ENCODE assay signal across 24 cellular contexts in genomic region chrX:8955521-8955920, GRCh38.
A peak's percentile ranks its signal among the peaks of the same experiment; 100 is the strongest.
DNase-seq lines count a peak whose midpoint lies in the region; ATAC-seq, FAIRE-seq and TF ChIP-seq lines count a peak whose summit lies in the region.
"Had no signal": no experiment of that assay in that cellular context is flagged by ENCODE, and none has a peak within 500 bp of the region (broad histone marks: within the 10 kb centered on the region; RNA-seq: fewer than 3 reads in every experiment).

No MANE protein-coding gene starts in this region.

- WGBS in spleen, 5 donors = 80 to 91% (median 85%) methylated on average over 7 of the region's 7 CpGs

- DNase-seq in GM04503 (ENCODE audit: low read depth) (peak; percentile 20), bronchial epithelial cell (ENCODE audit: low read depth) (no peak), kidney (peak; percentile 33), dedifferentiated amniotic fluid mesenchymal stem cell (ENCODE audit: extremely low spot score) (no peak), spleen (no peak)
- DNase-seq: ACHN; Calu3; CD8-positive, alpha-beta memory T cell; DMS53; EL; GM23248; Karpas-422; NCI-H1694; NCI-H2081; NCI-H2171; NCI-H524 treated with DMSO at 0.1 percent for 48 hours; NCI-H82 had no signal

- H3K27ac ChIP-seq in kidney (ENCODE audit: low read depth in 2 of 2, low read length in 2 of 2) (no peak overlapping the region), spleen (no peak overlapping the region)
- H3K27ac ChIP-seq: C4-2B, GM23248, SJSA1 had no signal

- H3K9me3 ChIP-seq in kidney (ENCODE audit: control insufficient read depth in 1 of 2, low read length in 2 of 2) = no peaks in the 10 kb centered on the region
- H3K9me3 ChIP-seq in spleen = no peaks in the 10 kb centered on the region
- H3K9me3 ChIP-seq: HAP-1, SJSA1 had no signal

- no peaks in the 10 kb centered on the region for H3K36me3 ChIP-seq in bronchial epithelial cell (ENCODE audit: control insufficient read depth, insufficient read depth, low read length)
- no peaks in the 10 kb centered on the region for H3K36me3 ChIP-seq in kidney (ENCODE audit: control insufficient read depth in 1 of 2, insufficient read depth in 2 of 2, low read length in 2 of 2)
- H3K36me3 ChIP-seq in spleen = no peaks in the 10 kb centered on the region
- H3K36me3 ChIP-seq: HAP-1, SJSA1 had no signal

- H3K27me3 ChIP-seq in bronchial epithelial cell (ENCODE audit: control insufficient read depth, insufficient read depth, low read length) = no peaks in the 10 kb centered on the region
- H3K27me3 ChIP-seq in spleen (replicated peaks in 1 of 7) = peaks cover 0 to 43% (median 0%) of the 10 kb centered on the region in 7 donors
- H3K27me3 ChIP-seq: SJSA1 had no signal

- no peak for TF ChIP-seq POLR2A in spleen (IDR thresholded peaks at IDR 0.05)

- H3K4me1 ChIP-seq in kidney (ENCODE audit: control insufficient read depth in 1 of 2, insufficient read depth in 1 of 2, low read depth in 1 of 2, low read length in 2 of 2) (no peaks in the 10 kb centered on the region), spleen (no peaks in the 10 kb centered on the region)
- H3K4me1 ChIP-seq: HAP-1, SJSA1 had no signal

- ATAC-seq in HG02571 (IDR thresholded peaks at IDR 0.05; ENCODE audit: unreplicated experiment) (no peak), HG02642 (IDR thresholded peaks at IDR 0.05; ENCODE audit: poor library complexity, unreplicated experiment) (no peak)
- ATAC-seq: GM12878, Panc1 had no signal

- FAIRE-seq in bronchial epithelial cell (lab: Jason Lieb, UNC) = peak; percentile 58
- FAIRE-seq in kidney (lab: Jason Lieb, UNC) = no peak
- FAIRE-seq: GM12878 had no signal

- H3K9ac ChIP-seq in kidney (ENCODE audit: low read length in 2 of 2) = no peak overlapping the region
- H3K9ac ChIP-seq: GM23248 had no signal

- intact Hi-C loops in kidney (cut with DNase I) = no loop called here
- intact Hi-C loops in spleen (cut with DNase I; ENCODE audit: low total_unique reads) = no loop called here

- TF ChIP-seq CTCF in bronchial epithelial cell (IDR thresholded peaks at IDR 0.05; ENCODE audit: insufficient read depth, low read length, severe bottlenecking) (no peak), kidney (IDR thresholded peaks at IDR 0.05; ENCODE audit: borderline replicate concordance, extremely low read depth, insufficient read depth) (no peak), spleen (IDR thresholded peaks at IDR 0.05 in 8 of 11, conservative IDR thresholded peaks at IDR 0.05 in 3 of 11) (no peak)

- H3K4me3 ChIP-seq in bronchial epithelial cell (ENCODE audit: low read depth, low read length) (no peak overlapping the region), kidney (ENCODE audit: low read length in 2 of 2) (no peak overlapping the region), spleen (no peak overlapping the region)
- H3K4me3 ChIP-seq: GM12878, GM23248, HAP-1, SJSA1 had no signal

Comparison
In these comparisons a context has a peak if more than half of its experiments do, and no peak if none do; other contexts are left out.
1. DNase-seq: peak in GM04503 (single experiment) and kidney (single experiment); none in bronchial epithelial cell (single experiment), dedifferentiated amniotic fluid mesenchymal stem cell (single experiment) and spleen (single experiment).